1 cellular context compared by ENCODE assay signal in the genomic region with DNA sequence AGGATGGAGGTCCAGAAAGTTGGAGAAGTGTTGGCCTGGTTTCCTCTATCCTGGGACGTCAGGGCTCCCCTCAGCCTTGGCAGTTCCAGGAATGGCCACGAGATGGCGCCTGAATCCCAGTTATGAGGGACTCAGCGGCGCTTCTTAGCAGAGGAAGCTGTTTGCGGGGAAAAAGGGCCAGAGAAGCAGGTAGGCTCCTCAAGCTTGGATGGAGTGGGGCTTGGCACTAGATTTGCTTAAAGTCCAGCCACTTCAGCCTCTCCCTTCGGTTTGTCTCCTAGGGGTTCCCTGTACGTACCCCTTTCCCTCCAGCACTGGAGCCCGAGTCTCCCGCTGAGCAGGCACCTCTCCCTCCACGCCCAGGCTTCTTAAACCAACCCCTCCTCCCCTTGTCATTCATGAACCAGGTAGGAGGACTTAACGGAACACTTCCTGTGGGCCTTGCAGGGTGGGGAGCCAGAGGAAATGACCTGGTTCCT.
TF ChIP-seq lines count a peak whose summit lies in the region.

No MANE protein-coding gene starts in this region.

TF ChIP-seq in K562, 482 proteins besides CTCF, POLR2A, EP300 and RAD21 (continues in another document):
- TF ChIP-seq YY1 (IDR thresholded peaks at IDR 0.05; ENCODE audit: borderline replicate concordance in 1 of 3, control insufficient read depth in 1 of 3, extremely low read depth in 1 of 3, insufficient read depth in 3 of 3, insufficient read length in 1 of 3, insufficient replicate concordance in 2 of 3, low read depth in 1 of 3, low read length in 2 of 3) = peak in 1 of 3 experiments; percentile 22
- peak; percentile 98 for TF ChIP-seq STAG1 (CRISPR knock-in tag; IDR thresholded peaks at IDR 0.05; ENCODE audit: borderline replicate concordance)
- TF ChIP-seq ZNF584 (CRISPR knock-in tag; IDR thresholded peaks at IDR 0.05; ENCODE audit: low read depth) = no peak
- 0 out of 2 replicates have a peak, but pooled peaks have one; percentile 12 for TF ChIP-seq NFIC (IDR thresholded peaks at IDR 0.05)
- no peak for TF ChIP-seq SMAD1 (IDR thresholded peaks at IDR 0.05; ENCODE audit: low read depth, low read length, partially characterized antibody)
- no peak for TF ChIP-seq TAL1 (IDR thresholded peaks at IDR 0.05)
- TF ChIP-seq DEAF1 (CRISPR knock-in tag; IDR thresholded peaks at IDR 0.05) = peak; percentile 96
- no peak for TF ChIP-seq U2AF2 (optimal IDR thresholded peaks at IDR 0.05; ENCODE audit: low read depth, low read length)
- TF ChIP-seq SMC3 (conservative IDR thresholded peaks at IDR 0.05; ENCODE audit: insufficient read depth, low read depth, low read length) = peak; percentile 99
- TF ChIP-seq ZFP1 (CRISPR knock-in tag; IDR thresholded peaks at IDR 0.05) = no peak
- TF ChIP-seq ATF3 (IDR thresholded peaks at IDR 0.05) = no peak
- TF ChIP-seq ATF3 (CRISPR knock-in tag; conservative IDR thresholded peaks at IDR 0.05) = no peak
- no peak for TF ChIP-seq DPF2 (IDR thresholded peaks at IDR 0.05)
- no peak for TF ChIP-seq SIX5 (IDR thresholded peaks at IDR 0.05; ENCODE audit: borderline replicate concordance in 1 of 2, insufficient read depth in 1 of 2, low read depth in 1 of 2, low read length in 2 of 2)
- 0 out of 2 replicates have a peak, but pooled peaks have one; percentile 54 for TF ChIP-seq ZNF232 (CRISPR knock-in tag; IDR thresholded peaks at IDR 0.05)
- TF ChIP-seq FOXA3 (CRISPR knock-in tag; conservative IDR thresholded peaks at IDR 0.05 in 1 of 2, IDR thresholded peaks at IDR 0.05 in 1 of 2) = peak in 1 of 2 experiments; percentile 84; a peak in 1 of 4 replicates
- no peak for TF ChIP-seq SMARCC2 (IDR thresholded peaks at IDR 0.05; ENCODE audit: low read depth)
- no peak for TF ChIP-seq E4F1 (CRISPR knock-in tag; IDR thresholded peaks at IDR 0.05; ENCODE audit: borderline replicate concordance)
- no peak for TF ChIP-seq SREBF1 (IDR thresholded peaks at IDR 0.05; ENCODE audit: borderline replicate concordance, low read depth, low read length)
- no peak for TF ChIP-seq BRF2 (IDR thresholded peaks at IDR 0.05; ENCODE audit: borderline replicate concordance, insufficient read depth, insufficient read length)
- no peak for TF ChIP-seq CREBBP (IDR thresholded peaks at IDR 0.05; ENCODE audit: low read depth, low read length)
- TF ChIP-seq ZBTB7A (IDR thresholded peaks at IDR 0.05; ENCODE audit: borderline replicate concordance, control insufficient read depth, low read depth, low read length) = no peak
- no peak for TF ChIP-seq BRD9 (IDR thresholded peaks at IDR 0.05; ENCODE audit: low read depth, partially characterized antibody)
- no peak for TF ChIP-seq ZNF408 (CRISPR knock-in tag; IDR thresholded peaks at IDR 0.05; ENCODE audit: low read depth)
- TF ChIP-seq ZKSCAN8 (CRISPR knock-in tag; IDR thresholded peaks at IDR 0.05) = no peak
- peak; percentile 97 for TF ChIP-seq ARID2 (IDR thresholded peaks at IDR 0.05)
- no peak; a peak in 1 of 4 replicates for TF ChIP-seq MAZ (CRISPR knock-in tag; conservative IDR thresholded peaks at IDR 0.05 in 1 of 2, IDR thresholded peaks at IDR 0.05 in 1 of 2)
- TF ChIP-seq ZKSCAN3 (CRISPR knock-in tag; IDR thresholded peaks at IDR 0.05) = no peak
- TF ChIP-seq, protein P1, sequence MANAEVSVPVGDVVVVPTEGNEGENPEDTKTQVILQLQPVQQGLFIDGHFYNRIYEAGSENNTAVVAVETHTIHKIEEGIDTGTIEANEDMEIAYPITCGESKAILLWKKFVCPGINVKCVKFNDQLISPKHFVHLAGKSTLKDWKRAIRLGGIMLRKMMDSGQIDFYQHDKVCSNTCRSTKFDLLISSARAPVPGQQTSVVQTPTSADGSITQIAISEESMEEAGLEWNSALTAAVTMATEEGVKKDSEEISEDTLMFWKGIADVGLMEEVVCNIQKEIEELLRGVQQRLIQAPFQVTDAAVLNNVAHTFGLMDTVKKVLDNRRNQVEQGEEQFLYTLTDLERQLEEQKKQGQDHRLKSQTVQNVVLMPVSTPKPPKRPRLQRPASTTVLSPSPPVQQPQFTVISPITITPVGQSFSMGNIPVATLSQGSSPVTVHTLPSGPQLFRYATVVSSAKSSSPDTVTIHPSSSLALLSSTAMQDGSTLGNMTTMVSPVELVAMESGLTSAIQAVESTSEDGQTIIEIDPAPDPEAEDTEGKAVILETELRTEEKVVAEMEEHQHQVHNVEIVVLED (CRISPR knock-in tag; IDR thresholded peaks at IDR 0.05) = no peak
- TF ChIP-seq, protein P2, sequence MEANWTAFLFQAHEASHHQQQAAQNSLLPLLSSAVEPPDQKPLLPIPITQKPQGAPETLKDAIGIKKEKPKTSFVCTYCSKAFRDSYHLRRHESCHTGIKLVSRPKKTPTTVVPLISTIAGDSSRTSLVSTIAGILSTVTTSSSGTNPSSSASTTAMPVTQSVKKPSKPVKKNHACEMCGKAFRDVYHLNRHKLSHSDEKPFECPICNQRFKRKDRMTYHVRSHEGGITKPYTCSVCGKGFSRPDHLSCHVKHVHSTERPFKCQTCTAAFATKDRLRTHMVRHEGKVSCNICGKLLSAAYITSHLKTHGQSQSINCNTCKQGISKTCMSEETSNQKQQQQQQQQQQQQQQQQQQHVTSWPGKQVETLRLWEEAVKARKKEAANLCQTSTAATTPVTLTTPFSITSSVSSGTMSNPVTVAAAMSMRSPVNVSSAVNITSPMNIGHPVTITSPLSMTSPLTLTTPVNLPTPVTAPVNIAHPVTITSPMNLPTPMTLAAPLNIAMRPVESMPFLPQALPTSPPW (CRISPR knock-in tag; IDR thresholded peaks at IDR 0.05) = no peak
- TF ChIP-seq, protein P3, sequence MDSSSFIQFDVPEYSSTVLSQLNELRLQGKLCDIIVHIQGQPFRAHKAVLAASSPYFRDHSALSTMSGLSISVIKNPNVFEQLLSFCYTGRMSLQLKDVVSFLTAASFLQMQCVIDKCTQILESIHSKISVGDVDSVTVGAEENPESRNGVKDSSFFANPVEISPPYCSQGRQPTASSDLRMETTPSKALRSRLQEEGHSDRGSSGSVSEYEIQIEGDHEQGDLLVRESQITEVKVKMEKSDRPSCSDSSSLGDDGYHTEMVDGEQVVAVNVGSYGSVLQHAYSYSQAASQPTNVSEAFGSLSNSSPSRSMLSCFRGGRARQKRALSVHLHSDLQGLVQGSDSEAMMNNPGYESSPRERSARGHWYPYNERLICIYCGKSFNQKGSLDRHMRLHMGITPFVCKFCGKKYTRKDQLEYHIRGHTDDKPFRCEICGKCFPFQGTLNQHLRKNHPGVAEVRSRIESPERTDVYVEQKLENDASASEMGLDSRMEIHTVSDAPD (CRISPR knock-in tag; IDR thresholded peaks at IDR 0.05) = no peak
- TF ChIP-seq ZNF217 (CRISPR knock-in tag; IDR thresholded peaks at IDR 0.05) = no peak
- no peak for TF ChIP-seq JUND (IDR thresholded peaks at IDR 0.05; ENCODE audit: borderline replicate concordance, low read depth, low read length)
- no peak for TF ChIP-seq JUND (tag; IDR thresholded peaks at IDR 0.05; ENCODE audit: borderline replicate concordance, low read depth, low read length)
- TF ChIP-seq HMGXB4 (CRISPR knock-in tag; IDR thresholded peaks at IDR 0.05) = no peak
- 0 out of 2 replicates have a peak, but pooled peaks have one; percentile 24 for TF ChIP-seq ESRRA (IDR thresholded peaks at IDR 0.05; ENCODE audit: borderline replicate concordance, low read depth)
- TF ChIP-seq KLF10 (CRISPR knock-in tag; IDR thresholded peaks at IDR 0.05) = no peak
- TF ChIP-seq ZNF561 (CRISPR knock-in tag; conservative IDR thresholded peaks at IDR 0.05) = no peak
- TF ChIP-seq KLF13 (tag; IDR thresholded peaks at IDR 0.05; ENCODE audit: borderline replicate concordance, low read depth) = no peak
- TF ChIP-seq GATA2 (CRISPR knock-in tag; IDR thresholded peaks at IDR 0.05) = no peak
- no peak for TF ChIP-seq TAF1 (IDR thresholded peaks at IDR 0.05; ENCODE audit: control insufficient read depth, extremely low read depth, insufficient read depth, low read length, severe bottlenecking)
- no peak for TF ChIP-seq IRF1 (CRISPR knock-in tag; IDR thresholded peaks at IDR 0.05; ENCODE audit: borderline replicate concordance)
- peak; percentile 59; the same call in 1 of the 2 replicates for TF ChIP-seq TFAP4 (CRISPR knock-in tag; IDR thresholded peaks at IDR 0.05; ENCODE audit: borderline replicate concordance)
- no peak for TF ChIP-seq NFATC3 (IDR thresholded peaks at IDR 0.05)
- peak; percentile 57; the same call in 1 of the 2 replicates for TF ChIP-seq TARDBP (IDR thresholded peaks at IDR 0.05)
- no peak for TF ChIP-seq ASH1L (IDR thresholded peaks at IDR 0.05; ENCODE audit: borderline replicate concordance, low read depth, partially characterized antibody)
- no peak for TF ChIP-seq TRIM25 (IDR thresholded peaks at IDR 0.05; ENCODE audit: borderline replicate concordance)
